ENCODE assay signal across 10 cellular contexts in genomic region chr1:1281533-1282321, GRCh38. TPM values are rescaled to one million over a fixed set of nuclear protein-coding genes. Genes with fewer than 3 reads are reported as not detected.
A peak's percentile ranks its signal among the peaks of the same experiment; 100 is the strongest.
DNase-seq lines count a peak whose midpoint lies in the region; ATAC-seq and TF ChIP-seq lines count a peak whose summit lies in the region.
"Had no signal": no experiment of that assay in that cellular context is flagged by ENCODE, and none has a peak within 500 bp of the region (broad histone marks: within the 10 kb centered on the region; RNA-seq: fewer than 3 reads in every experiment).

No MANE protein-coding gene starts in this region.

- H3K9ac ChIP-seq in GM23248 = no peak overlapping the region

- no peaks in the 10 kb centered on the region for H4K20me1 ChIP-seq in GM23248 (ENCODE audit: insufficient read depth)

- H3K27me3 ChIP-seq in GM23248 (replicated peaks; ENCODE audit: insufficient read depth) = no peaks in the 10 kb centered on the region
- peaks cover 18% of the 10 kb centered on the region for H3K27me3 ChIP-seq in adrenal gland
- peaks cover 0 to 24% (median 0%) of the 10 kb centered on the region in 7 donors for H3K27me3 ChIP-seq in spleen (replicated peaks in 1 of 7)

- no peaks in the 10 kb centered on the region for H3K27me3 Mint-ChIP-seq in effector memory CD8-positive, alpha-beta T cell

- H3K4me1 ChIP-seq in GM23248 (ENCODE audit: insufficient read depth) (no peaks in the 10 kb centered on the region), adrenal gland (replicated peaks in 1 of 2) (peaks cover 4 to 16% of the 10 kb centered on the region in 2 donors), spleen (peaks cover 0 to 10% (median 3%) of the 10 kb centered on the region in 6 donors)

- no peak overlapping the region for H3K27ac Mint-ChIP-seq in effector memory CD8-positive, alpha-beta T cell

- H3K27ac ChIP-seq in GM23248 = no peak overlapping the region
- peak overlapping the region in 4 of 5 donors; percentile 38 to 88 (median 74) for H3K27ac ChIP-seq in adrenal gland
- H3K27ac ChIP-seq in spleen = no peak overlapping the region

- WGBS in GM23248 (ENCODE audit: low coverage in 1 of 2, low lambda C conversion rate in 2 of 2, missing lambda C conversion rate in 2 of 2), 2 experiments = 42 to 44% methylated on average over 23 to 26 of the region's 26 CpGs
- 26 to 34% (median 29%) methylated on average over 10 to 26 of the region's 26 CpGs for WGBS in adrenal gland, 4 donors
- WGBS in spleen, 5 donors = 50 to 73% (median 57%) methylated on average over 8 to 26 of the region's 26 CpGs

- no peaks in the 10 kb centered on the region for H3K9me2 ChIP-seq in GM23248 (ENCODE audit: insufficient read depth)

- H2AFZ ChIP-seq in GM23248 = no peak overlapping the region

- TF ChIP-seq POLR2A in adrenal gland (IDR thresholded peaks at IDR 0.05) = no peak
- TF ChIP-seq POLR2A in spleen (IDR thresholded peaks at IDR 0.05) = no peak

- peaks cover 0 to 3% of the 10 kb centered on the region in 2 donors for H3K4me1 Mint-ChIP-seq in effector memory CD8-positive, alpha-beta T cell (ENCODE audit: low read depth in 2 of 2)

- TF ChIP-seq CTCF in adrenal gland (IDR thresholded peaks at IDR 0.05) (no peak), spleen (IDR thresholded peaks at IDR 0.05 in 8 of 11, conservative IDR thresholded peaks at IDR 0.05 in 3 of 11) (no peak)

- DNase-seq in A172 (ENCODE audit: low spot score) (peak; percentile 64), GM23248 (peak; percentile 90), adrenal gland (peak; percentile 81 to 93 (median 91)), kidney glomerular epithelial cell (lab: John Stamatoyannopoulos, UW) (peak; percentile 32), sciatic nerve (ENCODE audit: low spot score) (no peak), spleen (no peak)
- no peak for DNase-seq in effector memory CD8-positive, alpha-beta T cell
- DNase-seq: activated CD4-positive, alpha-beta T cell treated with anti-CD3 and anti-CD28 coated beads for 4 hours; NCI-H526 treated with DMSO at 0.1 percent for 48 hours had no signal

- H3K4me2 ChIP-seq in GM23248 (ENCODE audit: unreplicated experiment) = no peak overlapping the region

- H3K36me3 ChIP-seq in GM23248 (ENCODE audit: low read depth) = no peaks in the 10 kb centered on the region
- no peaks in the 10 kb centered on the region for H3K36me3 ChIP-seq in adrenal gland (replicated peaks in 1 of 2)
- no peaks in the 10 kb centered on the region for H3K36me3 ChIP-seq in spleen

- intact Hi-C loops in adrenal gland (cut with DNase I) = no loop called here
- intact Hi-C loops in sciatic nerve (cut with DNase I) = no loop called here
- intact Hi-C loops in spleen (cut with DNase I; ENCODE audit: low total_unique reads) = no loop called here

- in situ Hi-C loops in GM23248 (cut with MboI) = no loop called here

- H3K4me3 Mint-ChIP-seq in effector memory CD8-positive, alpha-beta T cell = no peak overlapping the region

- no peaks in the 10 kb centered on the region for H3K9me3 Mint-ChIP-seq in effector memory CD8-positive, alpha-beta T cell

- no peaks in the 10 kb centered on the region for H3K36me3 Mint-ChIP-seq in effector memory CD8-positive, alpha-beta T cell (ENCODE audit: insufficient read depth)

- no peak overlapping the region for H3K4me3 ChIP-seq in GM23248
- no peak overlapping the region for H3K4me3 ChIP-seq in adrenal gland
- H3K4me3 ChIP-seq in spleen = no peak overlapping the region

- H3F3A ChIP-seq in GM23248 (ENCODE audit: insufficient read depth) = no peaks in the 10 kb centered on the region

- no peak for ATAC-seq in sciatic nerve
- no peak for ATAC-seq in HG03457 (IDR thresholded peaks at IDR 0.05; ENCODE audit: unreplicated experiment)
- no peak for ATAC-seq in effector memory CD8-positive, alpha-beta T cell (replicated peaks)

- no peaks in the 10 kb centered on the region for H3K79me2 ChIP-seq in GM23248 (ENCODE audit: insufficient read depth)

- H3K9me3 ChIP-seq in GM23248 (ENCODE audit: low read depth) (no peaks in the 10 kb centered on the region), adrenal gland (replicated peaks in 1 of 3) (no peaks in the 10 kb centered on the region), spleen (no peaks in the 10 kb centered on the region)

RNA-seq across cellular contexts. Expression of gene SCNN1D, which starts 1.5 kb away (rescaled TPM):
- 0.83 and 0.93 TPM in 2 replicates for total RNA-seq in A172 (2014; rRNA removed; shearing (Covaris generic))
- total RNA-seq in GM23248 (2014; rRNA removed; shearing (Covaris generic)) = 0.76 and 2.5 TPM in 2 replicates
- 0.46 and 0.55 TPM in 2 replicates for polyA plus RNA-seq in GM23248 (2016; fragmentation: Nextera tagmentation; extraction: Ambion mirVana)
- total RNA-seq in adrenal gland = 10 to 100 TPM in 1 of 8 donors, 1 to 10 TPM in 7; 1.1 to 22.4 (median 4.1) TPM
- polyA plus RNA-seq in adrenal gland = 10 to 100 TPM in 2 of 3 donors, under 1 TPM in 1; 0.18 to 53.6 (median 31.8) TPM
- 12.5 TPM for total RNA-seq in sciatic nerve
- total RNA-seq in spleen = 10 to 100 TPM in 1 of 7 donors, 1 to 10 TPM in 6; 2.5 to 10.5 (median 3.4) TPM
- 10 to 100 TPM in 2 of 3 donors, 1 to 10 TPM in 1; 3.7 to 16.9 (median 11.9) TPM for polyA plus RNA-seq in spleen

RNA-seq across cellular contexts. Expression of gene UBE2J2, which starts 8.1 kb away (rescaled TPM):
- 26.2 and 38.0 TPM in 2 replicates for total RNA-seq in A172 (2014; rRNA removed; shearing (Covaris generic))
- total RNA-seq in GM23248 (2014; rRNA removed; shearing (Covaris generic)) = 49.7 and 51.0 TPM in 2 replicates
- polyA plus RNA-seq in GM23248 (2016; fragmentation: Nextera tagmentation; extraction: Ambion mirVana) (63.5 and 68.0 TPM in 2 replicates), adrenal gland (10 to 100 TPM; 49.8 to 74.4 (median 55.2) TPM), spleen (10 to 100 TPM; 39.2 to 66.9 (median 54.0) TPM)
- total RNA-seq in adrenal gland (10 to 100 TPM; 41.2 to 56.1 (median 47.0) TPM), sciatic nerve (50.5 TPM), spleen (10 to 100 TPM; 39.1 to 69.7 (median 56.5) TPM)

RNA-seq across cellular contexts. Expression of gene ACAP3, which starts 26.0 kb away (rescaled TPM):
- 37.2 and 37.5 TPM in 2 replicates for total RNA-seq in A172 (2014; rRNA removed; shearing (Covaris generic))
- 58.6 and 68.0 TPM in 2 replicates for total RNA-seq in GM23248 (2014; rRNA removed; shearing (Covaris generic))
- 11.6 and 11.8 TPM in 2 replicates for polyA plus RNA-seq in GM23248 (2016; fragmentation: Nextera tagmentation; extraction: Ambion mirVana)
- total RNA-seq in adrenal gland = 10 to 100 TPM; 19.6 to 81.5 (median 40.8) TPM
- polyA plus RNA-seq in adrenal gland = 100 to 1,000 TPM in 2 of 3 donors, 1 to 10 TPM in 1; 5.0 to 385 (median 138) TPM
- total RNA-seq in sciatic nerve = 74.7 TPM
- total RNA-seq in spleen = 10 to 100 TPM; 33.0 to 62.3 (median 41.7) TPM
- polyA plus RNA-seq in spleen = 10 to 100 TPM; 12.6 to 89.7 (median 32.6) TPM

RNA-seq across cellular contexts. Expression of gene PUSL1, which starts 26.7 kb away (rescaled TPM):
- total RNA-seq in A172 (2014; rRNA removed; shearing (Covaris generic)) = 15.6 and 17.3 TPM in 2 replicates
- total RNA-seq in GM23248 (2014; rRNA removed; shearing (Covaris generic)) = 36.2 and 46.5 TPM in 2 replicates
- polyA plus RNA-seq in GM23248 (2016; fragmentation: Nextera tagmentation; extraction: Ambion mirVana) = 28.3 and 30.9 TPM in 2 replicates
- 10 to 100 TPM; 14.2 to 43.8 (median 26.1) TPM for total RNA-seq in adrenal gland
- polyA plus RNA-seq in adrenal gland = 10 to 100 TPM in 2 of 3 donors, 1 to 10 TPM in 1; 2.5 to 43.4 (median 32.2) TPM
- 11.3 TPM for total RNA-seq in sciatic nerve
- 10 to 100 TPM; 11.4 to 22.9 (median 13.9) TPM for total RNA-seq in spleen
- polyA plus RNA-seq in spleen = 10 to 100 TPM in 2 of 3 donors, 1 to 10 TPM in 1; 9.8 to 17.8 (median 10.5) TPM

RNA-seq across cellular contexts. Expression of gene C1QTNF12, which starts 35.2 kb away (rescaled TPM):
- not detected in 2 replicates for total RNA-seq in A172 (2014; rRNA removed; shearing (Covaris generic))
- total RNA-seq in GM23248 (2014; rRNA removed; shearing (Covaris generic)) = 0.38 and 3.1 TPM in 2 replicates
- 2.0 and 2.1 TPM in 2 replicates for polyA plus RNA-seq in GM23248 (2016; fragmentation: Nextera tagmentation; extraction: Ambion mirVana)
- 1 to 10 TPM in 4 of 8 donors, under 1 TPM in 2, not detected in 2; 0.28 to 2.6 (median 1.2) TPM for total RNA-seq in adrenal gland
- 1 to 10 TPM in 2 of 3 donors, not detected in 1; 3.0 to 4.3 TPM for polyA plus RNA-seq in adrenal gland
- total RNA-seq in sciatic nerve = 3.5 TPM
- 1 to 10 TPM in 3 of 7 donors, under 1 TPM in 1, not detected in 3; 0.87 to 3.6 (median 1.8) TPM for total RNA-seq in spleen
- 1 to 10 TPM; 1.3 to 5.5 (median 1.4) TPM for polyA plus RNA-seq in spleen

Comparison
In these comparisons a context has a peak if more than half of its experiments do, and no peak if none do; other contexts are left out.
1. DNase-seq: peak in A172 (single experiment), GM23248 (single experiment), adrenal gland (7 of 7) and kidney glomerular epithelial cell (single experiment); none in sciatic nerve (single experiment), spleen (single experiment) and effector memory CD8-positive, alpha-beta T cell (0 of 3).
2. H3K27ac ChIP-seq: peak in adrenal gland (4 of 5); none in GM23248 (single experiment) and spleen (0 of 8).